Comparison of ENCODE assay signal across 26 cellular contexts in genomic region chr9:117074337-117074662, GRCh38.
"Had no signal": no experiment of that assay in that cellular context is flagged by ENCODE, and none has a peak within 500 bp of the region (broad histone marks: within the 10 kb centered on the region; RNA-seq: fewer than 3 reads in every experiment).

No MANE protein-coding gene starts in this region.

- ATAC-seq: effector memory CD8-positive, alpha-beta T cell; esophagus mucosa; gastroesophageal sphincter; left ventricle myocardium superior; lower lobe of right lung; mucosa of descending colon; natural killer cell treated with Interleukin-12 subunit alpha and Interleukin-12 subunit beta and Interleukin-15 and Interleukin-18, amount 100 ng/mL, for 72 hours; sciatic nerve; stimulated activated naive CD8-positive, alpha-beta T cell treated with anti-CD3 and anti-CD28 coated beads, Interleukin-15, amount 100 ng/mL, for 72 hours; upper lobe of right lung had no signal

- H3K4me1 ChIP-seq: gastroesophageal sphincter, lower lobe of right lung, parathyroid adenoma, suprapubic skin, transverse colon, upper lobe of right lung, uterus had no signal

- H3K9me3 ChIP-seq: gastroesophageal sphincter, lower lobe of right lung, mucosa of descending colon, neutrophil, suprapubic skin, transverse colon, upper lobe of right lung, uterus had no signal

- H3K27ac ChIP-seq: gastroesophageal sphincter, lower lobe of right lung, neutrophil, parathyroid adenoma, suprapubic skin, transverse colon, upper lobe of right lung, uterus had no signal

- H3K36me3 ChIP-seq: gastroesophageal sphincter, lower lobe of right lung, neutrophil, suprapubic skin, transverse colon, upper lobe of right lung, uterus had no signal

- H3K27me3 ChIP-seq: neutrophil, suprapubic skin, transverse colon, upper lobe of right lung, uterus had no signal

- H3K4me3 ChIP-seq: gastroesophageal sphincter, lower lobe of right lung, mucosa of descending colon, smooth muscle cell, suprapubic skin, transverse colon, upper lobe of right lung, uterus had no signal

- DNase-seq: cortex of kidney; effector memory CD8-positive, alpha-beta T cell; foreskin fibroblast; immature natural killer cell; islet precursor cell; left ventricle myocardium superior; lower lobe of right lung; mucosa of descending colon; naive B cell; stimulated activated CD4-positive, alpha-beta T cell treated with anti-CD3 and anti-CD28 coated beads, Interleukin-12 subunit alpha, Interleukin-12 subunit beta, amount 100 ng/mL, for 4 hours; stimulated activated CD4-positive, alpha-beta T cell treated with anti-CD3 and anti-CD28 coated beads, Interleukin-1b, Interleukin-23, amount 100 ng/mL, for 48 hours; stimulated activated CD4-positive, alpha-beta T cell treated with anti-CD3 and anti-CD28 coated beads, Interleukin-4, amount 100 ng/mL, for 1 hour; stimulated activated CD8-positive, alpha-beta memory T cell treated with anti-CD3 and anti-CD28 coated beads, Interleukin-4, amount 100 ng/mL, for 48 hours; stimulated activated naive CD4-positive, alpha-beta T cell; stimulated activated naive CD8-positive, alpha-beta T cell treated with anti-CD3 and anti-CD28 coated beads, Interleukin-15, amount 100 ng/mL, for 72 hours; transverse colon; upper lobe of right lung; uterus had no signal
